Comparison of ENCODE assay signal across 8 cellular contexts in genomic region chr7:128940494-128941322, GRCh38. TPM values are rescaled to one million over a fixed set of nuclear protein-coding genes. Genes with fewer than 3 reads are reported as not detected.
A peak's percentile ranks its signal among the peaks of the same experiment; 100 is the strongest.
DNase-seq lines count a peak whose midpoint lies in the region; ATAC-seq and TF ChIP-seq lines count a peak whose summit lies in the region.

No MANE protein-coding gene starts in this region.

- peaks cover 39% of the 10 kb centered on the region for H3K4me1 Mint-ChIP-seq in activated CD4-positive, alpha-beta memory T cell treated with anti-CD3 and anti-CD28 coated beads, Interleukin-2, amount 10 ng/mL, durations not matched to agents 7 days and 5 days
- peaks cover 6% of the 10 kb centered on the region for H3K4me1 Mint-ChIP-seq in HFFc6 (ENCODE audit: low read depth)
- peaks cover 8% of the 10 kb centered on the region for H3K4me1 Mint-ChIP-seq in chondrocyte (ENCODE audit: low read depth)

- H3K9ac ChIP-seq in mucosa of rectum (ENCODE audit: low read depth in 1 of 2, low read length in 2 of 2), result peak overlapping the region; percentile 26 to 47

- H3K27me3 Mint-ChIP-seq in activated CD4-positive, alpha-beta memory T cell treated with anti-CD3 and anti-CD28 coated beads, Interleukin-2, amount 10 ng/mL, durations not matched to agents 7 days and 5 days, result peaks cover 7% of the 10 kb centered on the region
- H3K27me3 Mint-ChIP-seq in HFFc6 (ENCODE audit: insufficient read depth), result peaks cover 40% of the 10 kb centered on the region
- peaks cover 20% of the 10 kb centered on the region for H3K27me3 Mint-ChIP-seq in chondrocyte (ENCODE audit: low read depth)

- peak; percentile 59 for DNase-seq in activated CD4-positive, alpha-beta memory T cell treated with anti-CD3 and anti-CD28 coated beads, Interleukin-2, amount 10 ng/mL, durations not matched to agents 7 days and 5 days
- DNase-seq in glomerular visceral epithelial cell (ENCODE audit: extremely low spot score) (no peak), HFFc6 (no peak), chondrocyte (ENCODE audit: low spot score) (no peak)

- peak overlapping the region; percentile 63 to 77 for H3K27ac ChIP-seq in mucosa of rectum (ENCODE audit: low read depth in 2 of 2, low read length in 2 of 2)

- peak; percentile 48 for TF ChIP-seq POLR2A in GM10847 (IDR thresholded peaks at IDR 0.05; ENCODE audit: extremely low read depth, insufficient read length)

- peaks cover 0 to 2% of the 10 kb centered on the region in 2 donors for H3K36me3 ChIP-seq in mucosa of rectum (ENCODE audit: control insufficient read depth in 2 of 2, insufficient read depth in 2 of 2, low read length in 2 of 2)

- H3K4me3 Mint-ChIP-seq in activated CD4-positive, alpha-beta memory T cell treated with anti-CD3 and anti-CD28 coated beads, Interleukin-2, amount 10 ng/mL, durations not matched to agents 7 days and 5 days, result peak overlapping the region; percentile 88
- H3K4me3 Mint-ChIP-seq in HFFc6 (no peak overlapping the region), chondrocyte (ENCODE audit: unreplicated experiment) (no peak overlapping the region)

- no peaks in the 10 kb centered on the region for H3K9me3 Mint-ChIP-seq in activated CD4-positive, alpha-beta memory T cell treated with anti-CD3 and anti-CD28 coated beads, Interleukin-2, amount 10 ng/mL, durations not matched to agents 7 days and 5 days
- H3K9me3 Mint-ChIP-seq in HFFc6 (no peaks in the 10 kb centered on the region), chondrocyte (ENCODE audit: low read depth) (no peaks in the 10 kb centered on the region)

- H3K4me3 ChIP-seq in mucosa of rectum (ENCODE audit: low read length in 2 of 2), result peak overlapping the region; percentile 39 to 54

- H3K4me1 ChIP-seq in mucosa of rectum (ENCODE audit: control insufficient read depth in 2 of 2, insufficient read depth in 2 of 2, low read length in 2 of 2), result peaks cover 19 to 22% of the 10 kb centered on the region in 2 donors

- peaks cover 10% of the 10 kb centered on the region for H3K36me3 Mint-ChIP-seq in activated CD4-positive, alpha-beta memory T cell treated with anti-CD3 and anti-CD28 coated beads, Interleukin-2, amount 10 ng/mL, durations not matched to agents 7 days and 5 days (ENCODE audit: low read depth)
- no peaks in the 10 kb centered on the region for H3K36me3 Mint-ChIP-seq in HFFc6 (ENCODE audit: low read depth)
- H3K36me3 Mint-ChIP-seq in chondrocyte (ENCODE audit: low read depth), result no peaks in the 10 kb centered on the region

- peak overlapping the region; percentile 76 for H3K27ac Mint-ChIP-seq in activated CD4-positive, alpha-beta memory T cell treated with anti-CD3 and anti-CD28 coated beads, Interleukin-2, amount 10 ng/mL, durations not matched to agents 7 days and 5 days
- H3K27ac Mint-ChIP-seq in HFFc6 (no peak overlapping the region), chondrocyte (ENCODE audit: unreplicated experiment) (no peak overlapping the region)

- peak; percentile 58 for ATAC-seq in GM19452 (IDR thresholded peaks at IDR 0.05; ENCODE audit: unreplicated experiment)
- ATAC-seq in HG03432 (IDR thresholded peaks at IDR 0.05; ENCODE audit: unreplicated experiment), result peak; percentile 59

- no peaks in the 10 kb centered on the region for H3K27me3 ChIP-seq in mucosa of rectum (ENCODE audit: control insufficient read depth in 2 of 2, insufficient read depth in 2 of 2, low read length in 2 of 2)

- POLR2A ChIA-PET in activated CD4-positive, alpha-beta memory T cell treated with anti-CD3 and anti-CD28 coated beads, Interleukin-2, amount 10 ng/mL, durations not matched to agents 7 days and 5 days (lab: Charles Lee), result interaction anchor here (0.8 to 2.0 kb wide), 5 partner anchors 9 to 498 kb away, joined by 3 to 19 read pairs (median 5); partner anchors contain the start of gene TNPO3

- no peaks in the 10 kb centered on the region for H3K9me3 ChIP-seq in mucosa of rectum (ENCODE audit: control insufficient read depth in 2 of 2, low read length in 2 of 2)

- TF ChIP-seq CTCF in HFFc6 (IDR thresholded peaks at IDR 0.05) (no peak), chondrocyte (IDR thresholded peaks at IDR 0.05) (no peak)

- CTCF ChIA-PET in activated CD4-positive, alpha-beta memory T cell treated with anti-CD3 and anti-CD28 coated beads, Interleukin-2, amount 10 ng/mL, durations not matched to agents 7 days and 5 days (lab: Charles Lee), result interaction anchor here (0.6 to 1.8 kb wide), 3 partner anchors 151 to 883 kb away, joined by 3 to 7 read pairs (median 3); no protein-coding TSS in a partner anchor

RNA-seq across cellular contexts. Expression of gene IRF5, which starts 3.0 kb away (rescaled TPM):
- total RNA-seq in activated CD4-positive, alpha-beta memory T cell treated with anti-CD3 and anti-CD28 coated beads, Interleukin-2, amount 10 ng/mL, durations not matched to agents 7 days and 5 days, result 10 to 100 TPM; 25.5 to 28.6 TPM
- total RNA-seq in HFFc6 (2021; fragmentation: NEBNext Ultra II Directional; extraction: Animal tissue kit (Norgen Biotek cat#: 25700)), result under 1 TPM in 1 of 6 experiments, not detected in 5; 0.09 TPM
- 0.26 to 0.53 TPM (median 0.37 TPM) in 3 replicates for total RNA-seq in chondrocyte

RNA-seq across cellular contexts. Expression of gene KCP, which starts 30.2 kb away (rescaled TPM):
- under 1 TPM; 0.20 to 0.33 TPM for total RNA-seq in activated CD4-positive, alpha-beta memory T cell treated with anti-CD3 and anti-CD28 coated beads, Interleukin-2, amount 10 ng/mL, durations not matched to agents 7 days and 5 days
- total RNA-seq in HFFc6 (2021; fragmentation: NEBNext Ultra II Directional; extraction: Animal tissue kit (Norgen Biotek cat#: 25700)), result under 1 TPM in 2 of 6 experiments, not detected in 4; 0.05 to 0.07 TPM
- total RNA-seq in chondrocyte, result 1.3 to 1.5 TPM in 2 of 3 replicates, not detected in the other

Comparison
In these comparisons a context has a peak if more than half of its experiments do, and no peak if none do; other contexts are left out.
1. RNA of gene IRF5, which starts 3.0 kb away (total RNA-seq): 25.5 to 28.6 TPM in activated CD4-positive, alpha-beta memory T cell treated with anti-CD3 and anti-CD28 coated beads, Interleukin-2, amount 10 ng/mL, durations not matched to agents 7 days and 5 days; 0.26 to 0.53 TPM in chondrocyte and 0.09 TPM in HFFc6; every median in the first group is over 10 times any median in the second.